In genomic region chr2:228602277-228602676, GRCh38 we compare ENCODE assay signal across 21 cellular contexts.
A peak's percentile ranks its signal among the peaks of the same experiment; 100 is the strongest.
DNase-seq lines count a peak whose midpoint lies in the region; ATAC-seq and TF ChIP-seq lines count a peak whose summit lies in the region.
"Had no signal": no experiment of that assay in that cellular context is flagged by ENCODE, and none has a peak within 500 bp of the region (broad histone marks: within the 10 kb centered on the region; RNA-seq: fewer than 3 reads in every experiment).

No MANE protein-coding gene starts in this region.

- CTCF ChIA-PET in RWPE1 (lab: Yijun Ruan, JAX), result no interaction called here

- no peaks in the 10 kb centered on the region for H3K79me2 ChIP-seq in GM23248 (ENCODE audit: insufficient read depth)

- no peaks in the 10 kb centered on the region for H3K36me3 ChIP-seq in GM23248 (ENCODE audit: low read depth)
- H3K36me3 ChIP-seq: MG63 had no signal

- ATAC-seq in GM19035 (IDR thresholded peaks at IDR 0.05; ENCODE audit: unreplicated experiment), result no peak
- no peak for ATAC-seq in GM19455 (IDR thresholded peaks at IDR 0.05; ENCODE audit: unreplicated experiment)
- ATAC-seq: A549 had no signal

- H3K9me2 ChIP-seq in GM23248 (ENCODE audit: insufficient read depth), result peaks cover 5% of the 10 kb centered on the region; the same call in 1 of the 2 replicates

- H2AFZ ChIP-seq in GM23248, result no peak overlapping the region

- 6 to 18% methylated on average over 2 of the region's 2 CpGs for WGBS in GM23248 (ENCODE audit: low coverage in 1 of 2, low lambda C conversion rate in 2 of 2, missing lambda C conversion rate in 2 of 2), 2 experiments

- no peak overlapping the region for H3K9ac ChIP-seq in GM23248

- H3F3A ChIP-seq in GM23248 (ENCODE audit: insufficient read depth), result peaks cover 35% of the 10 kb centered on the region

- H3K4me2 ChIP-seq in GM23248 (ENCODE audit: unreplicated experiment), result no peak overlapping the region
- H3K4me2 ChIP-seq: A549 had no signal

- in situ Hi-C loops in GM23248 (cut with MboI), result no loop called here

- DNase-seq in AG08395 (ENCODE audit: low spot score) (peak; percentile 2), GM23248 (peak; percentile 36), RPMI7951 (ENCODE audit: low read depth) (peak; percentile 10), foreskin fibroblast (peak; percentile 61 to 77), mucosa of gallbladder (ENCODE audit: low spot score) (no peak), RWPE1 (ENCODE audit: low spot score) (no peak)
- DNase-seq: DMS79 treated with DMSO at 0.1 percent for 48 hours, GDM1, MG63, NCI-H1048, NCI-H1436, NCI-H1930, NCI-H345, NCI-H524 treated with DMSO at 0.1 percent for 48 hours, RPMI8226, SIG-M5, SW 1271 had no signal

- TF ChIP-seq CTCF in foreskin fibroblast (IDR thresholded peaks at IDR 0.05; ENCODE audit: low read depth, low read length) (no peak), RWPE1 (conservative IDR thresholded peaks at IDR 0.05; ENCODE audit: low read depth) (no peak)

- H3K9me3 ChIP-seq in GM23248 (ENCODE audit: low read depth), result no peaks in the 10 kb centered on the region
- H3K9me3 ChIP-seq: A549 had no signal

- H3K4me3 ChIP-seq in GM23248, result no peak overlapping the region
- no peak overlapping the region for H3K4me3 ChIP-seq in foreskin fibroblast (ENCODE audit: low read depth in 1 of 2, low read length in 2 of 2)
- H3K4me3 ChIP-seq: A549, MG63 had no signal

- H3K27ac ChIP-seq in GM23248, result 0 out of 2 replicates have a peak overlapping the region, but pooled peaks have one; percentile 2
- no peak overlapping the region for H3K27ac ChIP-seq in RWPE1
- H3K27ac ChIP-seq: A549, C4-2B had no signal

- POLR2A ChIA-PET in RWPE1 (lab: Yijun Ruan, JAX; ENCODE audit: low non-redundant PET), result no interaction called here

- peaks cover 32% of the 10 kb centered on the region for H3K4me1 ChIP-seq in GM23248 (ENCODE audit: insufficient read depth)
- H3K4me1 ChIP-seq: A549 had no signal

- H3K27me3 ChIP-seq in GM23248 (replicated peaks; ENCODE audit: insufficient read depth), result no peaks in the 10 kb centered on the region
- H3K27me3 ChIP-seq: MG63 had no signal

- H4K20me1 ChIP-seq in GM23248 (ENCODE audit: insufficient read depth), result no peaks in the 10 kb centered on the region

Comparison
In these comparisons a context has a peak if more than half of its experiments do, and no peak if none do; other contexts are left out.
1. DNase-seq: peak in AG08395 (single experiment), GM23248 (single experiment), RPMI7951 (single experiment) and foreskin fibroblast (2 of 2); none in mucosa of gallbladder (single experiment) and RWPE1 (single experiment).